In genomic region chr16:81571175-81571574, GRCh38 we compare ENCODE assay signal across 22 cellular contexts.
"Had no signal": no experiment of that assay in that cellular context is flagged by ENCODE, and none has a peak within 500 bp of the region (broad histone marks: within the 10 kb centered on the region; RNA-seq: fewer than 3 reads in every experiment).

No MANE protein-coding gene starts in this region.

- H3K36me3 ChIP-seq: SJSA1 had no signal

- DNase-seq: KBM-7, MV-4-11, NCI-H1048, NCI-H1105 treated with DMSO at 0.1 percent for 48 hours, NCI-H1417 treated with DMSO at 0.1 percent for 48 hours, NCI-H146, NCI-H1694 treated with DMSO at 0.1 percent for 48 hours, NCI-H1930, NCI-H2081, NCI-H2107, NCI-H2227 treated with DMSO at 0.1 percent for 48 hours, NCI-H524, NCI-H526 treated with DMSO at 0.1 percent for 48 hours, NCI-H774, PC-3, Right ventricle myocardium superior, SIG-M5 had no signal

- FAIRE-seq: HTR-8/SVneo had no signal

- H3K27me3 ChIP-seq: SJSA1 had no signal

- H3K9me3 ChIP-seq: SJSA1 had no signal

- H3K27ac ChIP-seq: HL-60, SJSA1, SK-N-MC had no signal

- ATAC-seq: Panc1, PC-3 had no signal

- H3K4me3 ChIP-seq: SJSA1, SK-N-MC had no signal
